Comparison of ENCODE assay signal across 8 cellular contexts in genomic region chrX:119870626-119871131, GRCh38. TPM values are rescaled to one million over a fixed set of nuclear protein-coding genes. Genes with fewer than 3 reads are reported as not detected.
A peak's percentile ranks its signal among the peaks of the same experiment; 100 is the strongest.
DNase-seq lines count a peak whose midpoint lies in the region; ATAC-seq, FAIRE-seq and TF ChIP-seq lines count a peak whose summit lies in the region.

No MANE protein-coding gene starts in this region.

- no TSS peak for BruUV-seq in endothelial cell of umbilical vein (replicated peaks; lab: Mats Ljungman, UMichigan)

- peak overlapping the region; percentile 96 for H2AFZ ChIP-seq in endothelial cell of umbilical vein (ENCODE audit: low read depth, low read length)

- H4K20me1 ChIP-seq in endothelial cell of umbilical vein (replicated peaks; ENCODE audit: control insufficient read depth, extremely low read depth, insufficient read depth, low read length): no peaks in the 10 kb centered on the region

- POLR2A ChIA-PET in AG04450 (lab: Yijun Ruan, JAX) (interaction anchor here (1.0 to 1.9 kb wide), 3 partner anchors 18 to 79 kb away, joined by 7 to 9 read pairs (median 7); partner anchors contain the start of genes RPL39 and UPF3B), endothelial cell of umbilical vein (lab: Charles Lee) (interaction anchor here (1.5 to 1.6 kb wide), 2 partner anchors 18 to 79 kb away, joined by 4 to 5 read pairs; partner anchors contain the start of genes RPL39 and UPF3B)

- FAIRE-seq in endothelial cell of umbilical vein (lab: Jason Lieb, UNC): no peak

- peaks cover 14% of the 10 kb centered on the region for H3K36me3 ChIP-seq in KOPT-K1 (ENCODE audit: insufficient read depth, low read length)
- H3K36me3 ChIP-seq in endothelial cell of umbilical vein (ENCODE audit: control insufficient read depth in 2 of 2, extremely low read depth in 1 of 2, insufficient read depth in 2 of 2, low read length in 2 of 2): no peaks in the 10 kb centered on the region
- no peaks in the 10 kb centered on the region for H3K36me3 ChIP-seq in mucosa of rectum (ENCODE audit: control insufficient read depth in 2 of 2, insufficient read depth in 2 of 2, low read length in 2 of 2)
- no peaks in the 10 kb centered on the region for H3K36me3 ChIP-seq in transverse colon

- CTCF ChIA-PET in AG04450 (lab: Charles Lee): interaction anchor here (1.2 kb wide), 1 partner anchor 172 kb away, joined by 4 read pairs; no protein-coding TSS in a partner anchor
- CTCF ChIA-PET in endothelial cell of umbilical vein (lab: Charles Lee): interaction anchor here (0.7 to 1.9 kb wide), 5 partner anchors 9 to 17 kb away, joined by 3 to 8 read pairs (median 4); partner anchors contain the start of gene UPF3B

- H3K9me1 ChIP-seq in endothelial cell of umbilical vein (replicated peaks; ENCODE audit: control insufficient read depth, extremely low read depth, insufficient read depth, low read length): no peaks in the 10 kb centered on the region

- peak overlapping the region; percentile 75 for H3K4me3 ChIP-seq in AG04450 (ENCODE audit: low read depth, low read length)
- H3K4me3 ChIP-seq in endothelial cell of umbilical vein (replicated peaks in 1 of 3; ENCODE audit: insufficient read depth in 1 of 3, low read depth in 1 of 3, low read length in 3 of 3): peak overlapping the region; percentile 74 to 93 (median 84)
- H3K4me3 ChIP-seq in mucosa of rectum (ENCODE audit: low read length in 2 of 2): peak overlapping the region; percentile 77 to 93
- H3K4me3 ChIP-seq in transverse colon: peak overlapping the region; percentile 24 to 71 (median 53)

- whole genome bisulfite sequencing in transverse colon (ENCODE audit: low coverage in 1 of 2), 2 donors: 38% methylated on average over 25 of the region's 25 CpGs; no CpG with 5 or more reads in 1 of the 2 donors

- H3K9ac ChIP-seq in endothelial cell of umbilical vein (replicated peaks; ENCODE audit: extremely low read depth, insufficient read depth, low read length) (peak overlapping the region; percentile 94), mucosa of rectum (ENCODE audit: low read depth in 1 of 2, low read length in 2 of 2) (peak overlapping the region; percentile 83 to 92)

- in situ Hi-C loops in transverse colon (cut with MboI; ENCODE audit: low pct_ligation_motif_present in 1 of 4, low pct_unique_long_range_greater_than_20kb in 1 of 4, low sequenced_read_pairs in 3 of 4): no loop called here

- peaks cover 11% of the 10 kb centered on the region for H3K4me1 ChIP-seq in endothelial cell of umbilical vein (ENCODE audit: control insufficient read depth, extremely low read depth, insufficient read depth, low read length)
- H3K4me1 ChIP-seq in mucosa of rectum (ENCODE audit: control insufficient read depth in 2 of 2, insufficient read depth in 2 of 2, low read length in 2 of 2): no peaks in the 10 kb centered on the region
- peaks cover 0 to 24% (median 4%) of the 10 kb centered on the region in 4 donors for H3K4me1 ChIP-seq in transverse colon

- H3K27ac ChIP-seq in AG04450 (ENCODE audit: low read depth, low read length): peak overlapping the region; percentile 91
- H3K27ac ChIP-seq in KOPT-K1 (ENCODE audit: low read depth, low read length, poor library complexity, severe bottlenecking): peak overlapping the region; percentile 87
- H3K27ac ChIP-seq in endothelial cell of umbilical vein (ENCODE audit: insufficient read depth, low read depth, low read length): peak overlapping the region; percentile 87
- H3K27ac ChIP-seq in mucosa of rectum (ENCODE audit: low read depth in 2 of 2, low read length in 2 of 2): peak overlapping the region; percentile 92 to 93
- peak overlapping the region; percentile 90 to 97 (median 96) for H3K27ac ChIP-seq in transverse colon

- H3K9me3 ChIP-seq in AG04450 (ENCODE audit: control insufficient read depth, insufficient read depth, low read length): no peaks in the 10 kb centered on the region
- no peaks in the 10 kb centered on the region for H3K9me3 ChIP-seq in KOPT-K1 (ENCODE audit: insufficient read depth, low read length, poor library complexity, severe bottlenecking)
- H3K9me3 ChIP-seq in endothelial cell of umbilical vein (replicated peaks; ENCODE audit: control insufficient read depth, insufficient read depth, low read length): no peaks in the 10 kb centered on the region
- H3K9me3 ChIP-seq in mucosa of rectum (ENCODE audit: control insufficient read depth in 2 of 2, low read length in 2 of 2): no peaks in the 10 kb centered on the region
- H3K9me3 ChIP-seq in transverse colon: no peaks in the 10 kb centered on the region

- H3K27me3 ChIP-seq in AG04450 (ENCODE audit: control insufficient read depth, insufficient read depth, low read length) (no peaks in the 10 kb centered on the region), endothelial cell of umbilical vein (ENCODE audit: control insufficient read depth in 2 of 2, insufficient read depth in 2 of 2, low read length in 2 of 2) (no peaks in the 10 kb centered on the region), mucosa of rectum (ENCODE audit: control insufficient read depth in 2 of 2, insufficient read depth in 2 of 2, low read length in 2 of 2) (no peaks in the 10 kb centered on the region), transverse colon (no peaks in the 10 kb centered on the region)

- H3K4me2 ChIP-seq in endothelial cell of umbilical vein (ENCODE audit: insufficient read depth, low read length): peak overlapping the region; percentile 80

- ATAC-seq in GM18873 (IDR thresholded peaks at IDR 0.05; ENCODE audit: low FRiP score, unreplicated experiment): peak; percentile 15

- dilution Hi-C loops in endothelial cell of umbilical vein (cut with MboI; ENCODE audit: extremely low pct_ligation_motif_present, low sequenced_read_pairs): no loop called here

- TF ChIP-seq POLR2A in endothelial cell of umbilical vein (IDR thresholded peaks at IDR 0.05; ENCODE audit: low read depth, low read length) (no peak), transverse colon (IDR thresholded peaks at IDR 0.05) (no peak)

- TF ChIP-seq CTCF in AG04450 (IDR thresholded peaks at IDR 0.05; ENCODE audit: low read depth, low read length): no peak
- no peak for TF ChIP-seq CTCF in endothelial cell of umbilical vein (IDR thresholded peaks at IDR 0.05; ENCODE audit: extremely low read depth in 1 of 2, insufficient read depth in 1 of 2, low read depth in 1 of 2, low read length in 2 of 2)
- no peak for TF ChIP-seq CTCF in transverse colon (IDR thresholded peaks at IDR 0.05)

- intact Hi-C loops in endothelial cell of umbilical vein (cut with micrococcal nuclease): loop anchor here (1.0 to 5.0 kb wide), 4 partner anchors 17 to 248 kb away; partner anchors contain the start of gene RPL39
- intact Hi-C loops in transverse colon (cut with DNase I; ENCODE audit: low total_unique reads): no loop called here

- DNase-seq in AG04450 (ENCODE audit: low read depth, low spot score): no peak
- DNase-seq in activated CD4-positive, alpha-beta T cell treated with anti-CD3 and anti-CD28 coated beads, Interleukin-2, amount 50 U/mL, for 1 hour: peak; percentile 26
- DNase-seq in endothelial cell of umbilical vein (ENCODE audit: low read depth, low spot score): peak; percentile 44
- peak; percentile 29 for DNase-seq in transverse colon
- no peak for DNase-seq in HuH-7 (ENCODE audit: low spot score)

- TF ChIP-seq EP300 in transverse colon (IDR thresholded peaks at IDR 0.05; ENCODE audit: low read depth): no peak

- H3K79me2 ChIP-seq in endothelial cell of umbilical vein (ENCODE audit: control insufficient read depth, insufficient read depth, low read length): peaks cover 31% of the 10 kb centered on the region

RNA-seq across cellular contexts. Expression of gene RNF113A, which starts 0.9 kb away (rescaled TPM):
- polyA plus RNA-seq in AG04450 (2011; rRNA removed) (11.3 and 11.7 TPM in 2 replicates), endothelial cell of umbilical vein (8.7 and 9.4 TPM in 2 replicates)
- 6.6 and 7.2 TPM in 2 replicates for polyA minus RNA-seq in AG04450 (2011; rRNA and poly(A)+ RNA removed)
- total RNA-seq in endothelial cell of umbilical vein (10.2 and 11.7 TPM in 2 replicates), transverse colon (10 to 100 TPM in 2 of 4 donors, 1 to 10 TPM in 2; 1.9 to 16.7 (median 10.1) TPM)
- polyA plus RNA-seq in endothelial cell of umbilical vein (2011; cell fraction: cytosol; rRNA removed): 12.4 and 14.7 TPM in 2 replicates
- polyA plus RNA-seq in endothelial cell of umbilical vein (2011; cell fraction: nucleus; rRNA removed): 7.3 and 8.4 TPM in 2 replicates
- 12.2 and 12.8 TPM in 2 replicates for polyA plus RNA-seq in endothelial cell of umbilical vein (2012)
- 4.4 and 6.9 TPM in 2 replicates for polyA minus RNA-seq in endothelial cell of umbilical vein
- polyA minus RNA-seq in endothelial cell of umbilical vein (2011; cell fraction: cytosol; rRNA and poly(A)+ RNA removed): 11.1 TPM
- polyA minus RNA-seq in endothelial cell of umbilical vein (2011; cell fraction: nucleus; rRNA and poly(A)+ RNA removed): 1.5 TPM in 2 replicates

RNA-seq across cellular contexts. Expression of gene NDUFA1, which starts 1.0 kb away (rescaled TPM):
- 160 and 215 TPM in 2 replicates for polyA plus RNA-seq in AG04450 (2011; rRNA removed)
- 41.1 and 41.7 TPM in 2 replicates for polyA minus RNA-seq in AG04450 (2011; rRNA and poly(A)+ RNA removed)
- total RNA-seq in endothelial cell of umbilical vein: 89.9 and 96.3 TPM in 2 replicates
- 61.2 and 93.4 TPM in 2 replicates for polyA plus RNA-seq in endothelial cell of umbilical vein
- polyA plus RNA-seq in endothelial cell of umbilical vein (2011; cell fraction: cytosol; rRNA removed): 110 and 150 TPM in 2 replicates
- polyA plus RNA-seq in endothelial cell of umbilical vein (2011; cell fraction: nucleus; rRNA removed): 32.0 and 40.3 TPM in 2 replicates
- 170 and 190 TPM in 2 replicates for polyA plus RNA-seq in endothelial cell of umbilical vein (2012)
- polyA minus RNA-seq in endothelial cell of umbilical vein: 47.1 and 50.5 TPM in 2 replicates
- polyA minus RNA-seq in endothelial cell of umbilical vein (2011; cell fraction: cytosol; rRNA and poly(A)+ RNA removed): 51.4 TPM
- polyA minus RNA-seq in endothelial cell of umbilical vein (2011; cell fraction: nucleus; rRNA and poly(A)+ RNA removed): 4.5 and 5.0 TPM in 2 replicates
- total RNA-seq in transverse colon: 100 to 1,000 TPM in 1 of 4 donors, 10 to 100 TPM in 3; 11.9 to 128 (median 70.9) TPM

RNA-seq across cellular contexts. Expression of gene UPF3B, which starts 17.9 kb away (rescaled TPM):
- polyA plus RNA-seq in AG04450 (2011; rRNA removed) (7.5 and 12.4 TPM in 2 replicates), endothelial cell of umbilical vein (2.2 and 3.7 TPM in 2 replicates)
- polyA minus RNA-seq in AG04450 (2011; rRNA and poly(A)+ RNA removed): 1.9 and 2.0 TPM in 2 replicates
- total RNA-seq in endothelial cell of umbilical vein (10.2 and 11.9 TPM in 2 replicates), transverse colon (10 to 100 TPM in 1 of 4 donors, 1 to 10 TPM in 3; 3.4 to 16.8 (median 5.7) TPM)
- 7.1 and 7.5 TPM in 2 replicates for polyA plus RNA-seq in endothelial cell of umbilical vein (2011; cell fraction: cytosol; rRNA removed)
- polyA plus RNA-seq in endothelial cell of umbilical vein (2011; cell fraction: nucleus; rRNA removed): 8.8 and 13.2 TPM in 2 replicates
- polyA plus RNA-seq in endothelial cell of umbilical vein (2012): 11.2 and 14.3 TPM in 2 replicates
- 3.2 and 5.0 TPM in 2 replicates for polyA minus RNA-seq in endothelial cell of umbilical vein
- 6.8 TPM for polyA minus RNA-seq in endothelial cell of umbilical vein (2011; cell fraction: cytosol; rRNA and poly(A)+ RNA removed)
- polyA minus RNA-seq in endothelial cell of umbilical vein (2011; cell fraction: nucleus; rRNA and poly(A)+ RNA removed): 2.9 and 3.9 TPM in 2 replicates

RNA-seq across cellular contexts. Expression of gene AKAP14, which starts 25.0 kb away (rescaled TPM):
- polyA plus RNA-seq in AG04450 (2011; rRNA removed): not detected in 2 replicates
- not detected in 2 replicates for polyA minus RNA-seq in AG04450 (2011; rRNA and poly(A)+ RNA removed)
- total RNA-seq in endothelial cell of umbilical vein: not detected in 2 replicates
- polyA plus RNA-seq in endothelial cell of umbilical vein: not detected in 2 replicates
- polyA plus RNA-seq in endothelial cell of umbilical vein (2011; cell fraction: cytosol; rRNA removed): not detected in 2 replicates
- polyA plus RNA-seq in endothelial cell of umbilical vein (2011; cell fraction: nucleus; rRNA removed): not detected in 2 replicates
- polyA plus RNA-seq in endothelial cell of umbilical vein (2012): not detected in 2 replicates
- not detected in 2 replicates for polyA minus RNA-seq in endothelial cell of umbilical vein
- polyA minus RNA-seq in endothelial cell of umbilical vein (2011; cell fraction: cytosol; rRNA and poly(A)+ RNA removed): not detected
- not detected in 2 replicates for polyA minus RNA-seq in endothelial cell of umbilical vein (2011; cell fraction: nucleus; rRNA and poly(A)+ RNA removed)
- total RNA-seq in transverse colon: not detected

Comparison
In these comparisons a context has a peak if more than half of its experiments do, and no peak if none do; other contexts are left out.
1. DNase-seq: peak in activated CD4-positive, alpha-beta T cell treated with anti-CD3 and anti-CD28 coated beads, Interleukin-2, amount 50 U/mL, for 1 hour (single experiment), endothelial cell of umbilical vein (single experiment) and transverse colon (single experiment); none in AG04450 (single experiment) and HuH-7 (single experiment).
2. Peak in every context shown above with its lines, with median percentiles within 50 percentile points of each other: H3K27ac ChIP-seq and H3K4me3 ChIP-seq.